12 cellular contexts compared by ENCODE assay signal in genomic region chr17:69175812-69176517, GRCh38. TPM values are rescaled to one million over a fixed set of nuclear protein-coding genes. Genes with fewer than 3 reads are reported as not detected.
DNase-seq lines count a peak whose midpoint lies in the region; ATAC-seq and TF ChIP-seq lines count a peak whose summit lies in the region.
"Had no signal": no experiment of that assay in that cellular context is flagged by ENCODE, and none has a peak within 500 bp of the region (broad histone marks: within the 10 kb centered on the region; RNA-seq: fewer than 3 reads in every experiment).

No MANE protein-coding gene starts in this region.

- CTCF ChIA-PET in CD4-positive, alpha-beta T cell (lab: Charles Lee) = no interaction called here
- CTCF ChIA-PET in activated CD8-positive, alpha-beta T cell treated with anti-CD3 and anti-CD28 coated beads, Interleukin-2, amount 10 ng/mL, durations not matched to agents 7 days and 5 days (lab: Charles Lee) = no interaction called here

- H3K36me3 ChIP-seq in RWPE2 (ENCODE audit: low read depth) = no peaks in the 10 kb centered on the region
- H3K36me3 ChIP-seq: ovary had no signal

- no peaks in the 10 kb centered on the region for H3K27me3 ChIP-seq in RWPE2 (ENCODE audit: insufficient read depth, poor library complexity, severe bottlenecking)
- H3K27me3 ChIP-seq in CD4-positive, alpha-beta T cell (ENCODE audit: control insufficient read depth, insufficient read depth, low read length) = no peaks in the 10 kb centered on the region
- H3K27me3 ChIP-seq: heart left ventricle, ovary had no signal

- no peaks in the 10 kb centered on the region for H3K9me3 Mint-ChIP-seq in stimulated activated naive B cell treated with anti-CD40 and anti-IgM and Interleukin-4, amounts not matched to agents 10 μg/mL and 1 μg/mL and 100 μg/mL, for 72 hours
- H3K9me3 Mint-ChIP-seq in CD4-positive, alpha-beta T cell = no peaks in the 10 kb centered on the region
- no peaks in the 10 kb centered on the region for H3K9me3 Mint-ChIP-seq in activated CD8-positive, alpha-beta T cell treated with anti-CD3 and anti-CD28 coated beads, Interleukin-2, amount 10 ng/mL, durations not matched to agents 7 days and 5 days (ENCODE audit: insufficient read depth)

- TF ChIP-seq CTCF in RWPE2 (IDR thresholded peaks at IDR 0.05; ENCODE audit: poor library complexity, severe bottlenecking) (no peak), fibroblast of mammary gland (conservative IDR thresholded peaks at IDR 0.05; ENCODE audit: control insufficient read depth, insufficient read depth, low read depth, low read length) (no peak)
- TF ChIP-seq CTCF in CD4-positive, alpha-beta T cell (IDR thresholded peaks at IDR 0.05) = no peak

- no peaks in the 10 kb centered on the region for H3K36me3 Mint-ChIP-seq in stimulated activated naive B cell treated with anti-CD40 and anti-IgM and Interleukin-4, amounts not matched to agents 10 μg/mL and 1 μg/mL and 100 μg/mL, for 72 hours
- no peaks in the 10 kb centered on the region for H3K36me3 Mint-ChIP-seq in CD4-positive, alpha-beta T cell (ENCODE audit: low read depth)
- no peaks in the 10 kb centered on the region for H3K36me3 Mint-ChIP-seq in activated CD8-positive, alpha-beta T cell treated with anti-CD3 and anti-CD28 coated beads, Interleukin-2, amount 10 ng/mL, durations not matched to agents 7 days and 5 days (ENCODE audit: low read depth)

- DNase-seq in RWPE2 (ENCODE audit: low spot score) (peak; percentile 29), fibroblast of mammary gland (ENCODE audit: low read depth) (peak; percentile 87), midbrain (lab: John Stamatoyannopoulos, UW) (no peak)
- no peak for DNase-seq in stimulated activated naive B cell treated with anti-CD40 and anti-IgM and Interleukin-4, amounts not matched to agents 10 μg/mL and 1 μg/mL and 100 μg/mL, for 72 hours
- DNase-seq in CD4-positive, alpha-beta T cell = no peak
- no peak for DNase-seq in activated CD8-positive, alpha-beta T cell treated with anti-CD3 and anti-CD28 coated beads, Interleukin-2, amount 10 ng/mL, durations not matched to agents 7 days and 5 days
- DNase-seq: activated naive CD4-positive, alpha-beta T cell; heart left ventricle; NCI-H1417 treated with DMSO at 0.1 percent for 48 hours; ovary had no signal

- H3K4me1 Mint-ChIP-seq in stimulated activated naive B cell treated with anti-CD40 and anti-IgM and Interleukin-4, amounts not matched to agents 10 μg/mL and 1 μg/mL and 100 μg/mL, for 72 hours = peaks cover 11 to 26% of the 10 kb centered on the region in 2 donors
- no peaks in the 10 kb centered on the region for H3K4me1 Mint-ChIP-seq in CD4-positive, alpha-beta T cell (ENCODE audit: low read depth)
- no peaks in the 10 kb centered on the region for H3K4me1 Mint-ChIP-seq in activated CD8-positive, alpha-beta T cell treated with anti-CD3 and anti-CD28 coated beads, Interleukin-2, amount 10 ng/mL, durations not matched to agents 7 days and 5 days (ENCODE audit: low read depth)

- intact Hi-C loops in CD4-positive, alpha-beta T cell (cut with DNase I, micrococcal nuclease) = no loop called here

- POLR2A ChIA-PET in CD4-positive, alpha-beta T cell (lab: Charles Lee) = no interaction called here
- POLR2A ChIA-PET in activated CD8-positive, alpha-beta T cell treated with anti-CD3 and anti-CD28 coated beads, Interleukin-2, amount 10 ng/mL, durations not matched to agents 7 days and 5 days (lab: Charles Lee) = no interaction called here

- H3K4me3 ChIP-seq in RWPE2 (ENCODE audit: severe bottlenecking) (no peak overlapping the region), fibroblast of mammary gland (ENCODE audit: control insufficient read depth, low read depth, low read length) (no peak overlapping the region)
- H3K4me3 ChIP-seq: heart left ventricle, ovary had no signal

- H3K27ac ChIP-seq in RWPE2 (ENCODE audit: poor library complexity, severe bottlenecking) = peak overlapping the region; percentile 88
- H3K27ac ChIP-seq in CD4-positive, alpha-beta T cell (ENCODE audit: low read depth, low read length) = no peak overlapping the region
- H3K27ac ChIP-seq: ovary had no signal

- H3K4me1 ChIP-seq in RWPE2 (ENCODE audit: insufficient read depth, poor library complexity, severe bottlenecking) = peaks cover 34% of the 10 kb centered on the region

- peak; percentile 32 for ATAC-seq in GM18868 (IDR thresholded peaks at IDR 0.05; ENCODE audit: unreplicated experiment)
- peak; percentile 100 for ATAC-seq in RWPE2 (ENCODE audit: low read depth)
- peak; percentile 50 to 57 for ATAC-seq in stimulated activated naive B cell treated with anti-CD40 and anti-IgM and Interleukin-4, amounts not matched to agents 10 μg/mL and 1 μg/mL and 100 μg/mL, for 72 hours (replicated peaks)
- ATAC-seq in CD4-positive, alpha-beta T cell (ENCODE audit: poor library complexity) = no peak
- ATAC-seq in activated CD8-positive, alpha-beta T cell treated with anti-CD3 and anti-CD28 coated beads, Interleukin-2, amount 10 ng/mL, durations not matched to agents 7 days and 5 days = no peak

- no peak overlapping the region for H3K27ac Mint-ChIP-seq in stimulated activated naive B cell treated with anti-CD40 and anti-IgM and Interleukin-4, amounts not matched to agents 10 μg/mL and 1 μg/mL and 100 μg/mL, for 72 hours
- H3K27ac Mint-ChIP-seq in CD4-positive, alpha-beta T cell = no peak overlapping the region
- no peak overlapping the region for H3K27ac Mint-ChIP-seq in activated CD8-positive, alpha-beta T cell treated with anti-CD3 and anti-CD28 coated beads, Interleukin-2, amount 10 ng/mL, durations not matched to agents 7 days and 5 days

- no peaks in the 10 kb centered on the region for H3K27me3 Mint-ChIP-seq in stimulated activated naive B cell treated with anti-CD40 and anti-IgM and Interleukin-4, amounts not matched to agents 10 μg/mL and 1 μg/mL and 100 μg/mL, for 72 hours
- H3K27me3 Mint-ChIP-seq in CD4-positive, alpha-beta T cell = no peaks in the 10 kb centered on the region
- no peaks in the 10 kb centered on the region for H3K27me3 Mint-ChIP-seq in activated CD8-positive, alpha-beta T cell treated with anti-CD3 and anti-CD28 coated beads, Interleukin-2, amount 10 ng/mL, durations not matched to agents 7 days and 5 days (ENCODE audit: low read depth)

- no peaks in the 10 kb centered on the region for H3K9me3 ChIP-seq in RWPE2 (ENCODE audit: severe bottlenecking)
- H3K9me3 ChIP-seq in CD4-positive, alpha-beta T cell (ENCODE audit: control insufficient read depth, low read length) = no peaks in the 10 kb centered on the region
- H3K9me3 ChIP-seq: heart left ventricle, ovary had no signal

- no peak overlapping the region for H3K4me3 Mint-ChIP-seq in stimulated activated naive B cell treated with anti-CD40 and anti-IgM and Interleukin-4, amounts not matched to agents 10 μg/mL and 1 μg/mL and 100 μg/mL, for 72 hours
- H3K4me3 Mint-ChIP-seq in CD4-positive, alpha-beta T cell = no peak overlapping the region
- no peak overlapping the region for H3K4me3 Mint-ChIP-seq in activated CD8-positive, alpha-beta T cell treated with anti-CD3 and anti-CD28 coated beads, Interleukin-2, amount 10 ng/mL, durations not matched to agents 7 days and 5 days

RNA-seq across cellular contexts. Expression of gene ABCA6, which starts 34.3 kb away (rescaled TPM):
- total RNA-seq in CD4-positive, alpha-beta T cell = under 1 TPM; 0.22 to 0.25 TPM
- under 1 TPM; 0.08 TPM for total RNA-seq in activated CD8-positive, alpha-beta T cell treated with anti-CD3 and anti-CD28 coated beads, Interleukin-2, amount 10 ng/mL, durations not matched to agents 7 days and 5 days
- total RNA-seq: T-helper 2 cell treated with Interferon-gamma antibody and Interleukin-4, amounts not matched to agents 100 ng/mL and 5 ng/mL, for 36 hours had no signal

RNA-seq across cellular contexts. Expression of gene ABCA10, which starts 52.7 kb away (rescaled TPM):
- 1 to 10 TPM in 1 of 2 experiments, under 1 TPM in 1; 0.77 to 1.5 TPM for total RNA-seq in CD4-positive, alpha-beta T cell
- under 1 TPM; 0.26 to 0.32 TPM for total RNA-seq in activated CD8-positive, alpha-beta T cell treated with anti-CD3 and anti-CD28 coated beads, Interleukin-2, amount 10 ng/mL, durations not matched to agents 7 days and 5 days

Comparison
In these comparisons a context has a peak if more than half of its experiments do, and no peak if none do; other contexts are left out.
1. ATAC-seq: peak in GM18868 (single experiment), RWPE2 (single experiment) and stimulated activated naive B cell treated with anti-CD40 and anti-IgM and Interleukin-4, amounts not matched to agents 10 μg/mL and 1 μg/mL and 100 μg/mL, for 72 hours (2 of 2); none in CD4-positive, alpha-beta T cell (single experiment) and activated CD8-positive, alpha-beta T cell treated with anti-CD3 and anti-CD28 coated beads, Interleukin-2, amount 10 ng/mL, durations not matched to agents 7 days and 5 days (single experiment).
2. DNase-seq: peak in RWPE2 (single experiment) and fibroblast of mammary gland (single experiment); none in stimulated activated naive B cell treated with anti-CD40 and anti-IgM and Interleukin-4, amounts not matched to agents 10 μg/mL and 1 μg/mL and 100 μg/mL, for 72 hours (single experiment), CD4-positive, alpha-beta T cell (0 of 10), activated CD8-positive, alpha-beta T cell treated with anti-CD3 and anti-CD28 coated beads, Interleukin-2, amount 10 ng/mL, durations not matched to agents 7 days and 5 days (single experiment) and midbrain (single experiment).